8 cellular contexts compared by ENCODE assay signal in the genomic region with DNA sequence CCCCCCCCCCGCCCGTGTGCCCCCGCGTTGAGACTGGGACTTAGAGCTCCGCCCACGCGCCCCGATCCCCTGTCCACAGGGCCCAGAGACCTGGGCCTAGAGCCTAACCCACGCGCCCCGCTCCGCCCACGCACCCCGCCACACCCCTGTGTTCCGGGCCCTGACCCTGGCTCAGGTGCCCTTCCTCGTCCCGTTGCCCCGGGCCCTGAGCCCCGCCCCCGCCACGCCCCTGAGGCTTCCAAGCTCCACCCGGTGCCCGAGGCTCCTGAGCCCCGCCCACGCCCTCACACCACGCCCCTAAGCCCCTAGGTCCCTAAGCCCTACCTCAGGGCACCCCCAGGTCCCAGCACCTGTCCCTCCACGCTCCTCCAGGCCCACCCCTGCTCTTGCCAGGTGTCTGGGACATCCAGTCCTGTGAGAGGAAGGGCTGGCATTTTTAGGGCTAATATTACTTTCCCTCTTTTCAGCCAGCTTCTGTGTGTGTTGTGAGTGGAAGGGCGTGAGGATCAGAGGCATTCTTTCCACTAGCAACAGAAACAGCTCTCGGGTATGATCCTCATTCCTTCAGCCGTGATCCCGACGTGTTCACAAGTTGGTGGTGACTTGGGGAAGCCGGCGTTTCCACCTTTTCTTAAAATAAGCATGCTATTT. TPM values are rescaled to one million over a fixed set of nuclear protein-coding genes. Genes with fewer than 3 reads are reported as not detected.
DNase-seq lines count a peak whose midpoint lies in the region; ATAC-seq and TF ChIP-seq lines count a peak whose summit lies in the region.

No MANE protein-coding gene starts in this region.

- peak overlapping the region; percentile 51 for H3K4me3 Mint-ChIP-seq in activated CD8-positive, alpha-beta T cell treated with anti-CD3 and anti-CD28 coated beads, Interleukin-2, amount 10 ng/mL, durations not matched to agents 7 days and 5 days
- peak overlapping the region; percentile 69 for H3K4me3 Mint-ChIP-seq in endodermal cell

- H3K4me3 ChIP-seq in endodermal cell (ENCODE audit: low read length) = peak overlapping the region; percentile 58

- DNase-seq in NCI-H2081 (lab: John Stamatoyannopoulos, UW) (peak; percentile 55 to 70), NCI-H2081 treated with DMSO at 0.1 percent for 48 hours (lab: John Stamatoyannopoulos, UW) (no peak), NCI-H446 treated with DMSO at 0.1 percent for 48 hours (lab: John Stamatoyannopoulos, UW) (peak; percentile 32), endodermal cell (peak; percentile 98), mucosa of gallbladder (ENCODE audit: low spot score) (peak; percentile 80)
- peak; percentile 77 for DNase-seq in activated CD8-positive, alpha-beta T cell treated with anti-CD3 and anti-CD28 coated beads, Interleukin-2, amount 10 ng/mL, durations not matched to agents 7 days and 5 days
- DNase-seq in stimulated activated CD8-positive, alpha-beta memory T cell treated with anti-CD3 and anti-CD28 coated beads, Interleukin-7, amount 100 ng/mL, for 1 hour (ENCODE audit: low read depth in 2 of 2) = peak; percentile 61 to 71

- peaks cover 21% of the 10 kb centered on the region for H3K27me3 ChIP-seq in endodermal cell (ENCODE audit: control insufficient read depth, insufficient read depth, low read length, poor library complexity, severe bottlenecking)

- H3K9ac ChIP-seq in endodermal cell (ENCODE audit: extremely low read depth, low read length, poor library complexity, severe bottlenecking) = no peak overlapping the region

- H3K27ac ChIP-seq in endodermal cell (ENCODE audit: low read depth, low read length) = no peak overlapping the region

- H3K27ac Mint-ChIP-seq in activated CD8-positive, alpha-beta T cell treated with anti-CD3 and anti-CD28 coated beads, Interleukin-2, amount 10 ng/mL, durations not matched to agents 7 days and 5 days = no peak overlapping the region
- no peak overlapping the region for H3K27ac Mint-ChIP-seq in endodermal cell

- TF ChIP-seq CTCF in endodermal cell (conservative IDR thresholded peaks at IDR 0.05) = no peak

- H3K9me3 ChIP-seq in endodermal cell (ENCODE audit: control insufficient read depth, low read length) = no peaks in the 10 kb centered on the region

- POLR2A ChIA-PET in activated CD8-positive, alpha-beta T cell treated with anti-CD3 and anti-CD28 coated beads, Interleukin-2, amount 10 ng/mL, durations not matched to agents 7 days and 5 days (lab: Charles Lee) = no interaction called here

- ATAC-seq in HG02970 (IDR thresholded peaks at IDR 0.05; ENCODE audit: low FRiP score, unreplicated experiment) = peak; percentile 59
- ATAC-seq in activated CD8-positive, alpha-beta T cell treated with anti-CD3 and anti-CD28 coated beads, Interleukin-2, amount 10 ng/mL, durations not matched to agents 7 days and 5 days = peak; percentile 60

- H3K9me3 Mint-ChIP-seq in activated CD8-positive, alpha-beta T cell treated with anti-CD3 and anti-CD28 coated beads, Interleukin-2, amount 10 ng/mL, durations not matched to agents 7 days and 5 days (ENCODE audit: insufficient read depth) = no peaks in the 10 kb centered on the region
- peaks cover 2% of the 10 kb centered on the region for H3K9me3 Mint-ChIP-seq in endodermal cell

- 16% methylated on average over 31 of the region's 34 CpGs; no CpG with 5 or more reads in 1 of the 2 experiments for WGBS in endodermal cell (ENCODE audit: insufficient coverage in 1 of 2, insufficient read length in 1 of 2), 2 experiments

- CTCF ChIA-PET in activated CD8-positive, alpha-beta T cell treated with anti-CD3 and anti-CD28 coated beads, Interleukin-2, amount 10 ng/mL, durations not matched to agents 7 days and 5 days (lab: Charles Lee) = interaction anchor here (0.8 to 2.1 kb wide), 4 partner anchors 13 to 104 kb away, joined by 3 to 8 read pairs (median 5); a partner anchor contains a TSS

- H3K4me1 ChIP-seq in endodermal cell (ENCODE audit: control insufficient read depth, insufficient read depth, low read length) = no peaks in the 10 kb centered on the region

- no peaks in the 10 kb centered on the region for H3K36me3 ChIP-seq in endodermal cell (ENCODE audit: control insufficient read depth, insufficient read depth, low read length)

- peaks cover 33% of the 10 kb centered on the region for H3K4me1 Mint-ChIP-seq in activated CD8-positive, alpha-beta T cell treated with anti-CD3 and anti-CD28 coated beads, Interleukin-2, amount 10 ng/mL, durations not matched to agents 7 days and 5 days (ENCODE audit: low read depth)
- H3K4me1 Mint-ChIP-seq in endodermal cell = peaks cover 8% of the 10 kb centered on the region

- H3K27me3 Mint-ChIP-seq in activated CD8-positive, alpha-beta T cell treated with anti-CD3 and anti-CD28 coated beads, Interleukin-2, amount 10 ng/mL, durations not matched to agents 7 days and 5 days (ENCODE audit: low read depth) = peaks cover 21% of the 10 kb centered on the region
- H3K27me3 Mint-ChIP-seq in endodermal cell (ENCODE audit: insufficient read depth) = peaks cover 14% of the 10 kb centered on the region

- H3K36me3 Mint-ChIP-seq in activated CD8-positive, alpha-beta T cell treated with anti-CD3 and anti-CD28 coated beads, Interleukin-2, amount 10 ng/mL, durations not matched to agents 7 days and 5 days (ENCODE audit: low read depth) = no peaks in the 10 kb centered on the region
- no peaks in the 10 kb centered on the region for H3K36me3 Mint-ChIP-seq in endodermal cell (ENCODE audit: low read depth)

RNA-seq across cellular contexts. Expression of a gene that starts 0.6 kb away (rescaled TPM):
- total RNA-seq in activated CD8-positive, alpha-beta T cell treated with anti-CD3 and anti-CD28 coated beads, Interleukin-2, amount 10 ng/mL, durations not matched to agents 7 days and 5 days = 1 to 10 TPM; 1.2 to 1.4 TPM
- total RNA-seq in endodermal cell = 1 to 10 TPM; 2.3 to 5.0 TPM
- polyA plus RNA-seq in endodermal cell (2013, experiment 1 of 2) = 4.3 TPM
- polyA plus RNA-seq in endodermal cell (2013, experiment 2 of 2) = 1.8 TPM
- total RNA-seq in mucosa of gallbladder = 8.3 TPM
